ENCODE assay signal across 8 cellular contexts in genomic region chr5:172688735-172689572, GRCh38. TPM values are rescaled to one million over a fixed set of nuclear protein-coding genes. Genes with fewer than 3 reads are reported as not detected.
DNase-seq lines count a peak whose midpoint lies in the region; ATAC-seq and TF ChIP-seq lines count a peak whose summit lies in the region.

No MANE protein-coding gene starts in this region.

- H3K27ac ChIP-seq in heart right ventricle: peak overlapping the region in 9 of 10 donors; percentile 44 to 92 (median 64)

- WGBS in heart right ventricle, 2 donors: 42 to 47% methylated on average over 16 of the region's 16 CpGs

- TF ChIP-seq CTCF in GM20000 (IDR thresholded peaks at IDR 0.05; ENCODE audit: extremely low read depth, missing control alignments): no peak
- no peak for TF ChIP-seq CTCF in heart right ventricle (IDR thresholded peaks at IDR 0.05)

- H3K27me3 ChIP-seq in heart right ventricle: no peaks in the 10 kb centered on the region

- no peak overlapping the region for H3K4me3 ChIP-seq in heart right ventricle

- peaks cover 0 to 69% (median 4%) of the 10 kb centered on the region in 9 donors for H3K36me3 ChIP-seq in heart right ventricle

- no peaks in the 10 kb centered on the region for H3K9me3 ChIP-seq in heart right ventricle

- intact Hi-C loops in heart right ventricle (cut with DNase I): loop anchor here in 4 of 10 donors (2.0 to 10.0 kb wide), 4 partner anchors 42 to 134 kb away; no protein-coding TSS in a partner anchor

- TF ChIP-seq POLR2A in erythroblast (IDR thresholded peaks at IDR 0.05; ENCODE audit: low read length): no peak

- peaks cover 25 to 93% (median 78%) of the 10 kb centered on the region in 9 donors for H3K4me1 ChIP-seq in heart right ventricle

- ATAC-seq in heart right ventricle: peak; percentile 30 to 58 (median 46)
- ATAC-seq in HG03039 (IDR thresholded peaks at IDR 0.05; ENCODE audit: unreplicated experiment): no peak
- no peak for ATAC-seq in GM21447 (IDR thresholded peaks at IDR 0.05; ENCODE audit: unreplicated experiment)
- no peak for ATAC-seq in activated CD4-positive, CD25-positive, alpha-beta regulatory T cell treated with anti-CD3 and anti-CD28 coated beads, Interleukin-2, amount 50 U/mL, for 24 hours

- DNase-seq in GM20000 (ENCODE audit: low spot score): peak; percentile 74
- peak; percentile 56 for DNase-seq in activated CD4-positive, alpha-beta T cell treated with anti-CD3 and anti-CD28 coated beads for 48 hours
- DNase-seq in heart right ventricle: peak in 1 of 2 donors; percentile 53
- peak in 5 of 6 experiments; percentile 14 to 54 (median 34) for DNase-seq in stimulated activated naive CD4-positive, alpha-beta T cell (lab: John Stamatoyannopoulos, UW)
- no peak for DNase-seq in erythroblast (lab: John Stamatoyannopoulos, UW)

RNA-seq across cellular contexts. Expression of gene NEURL1B, which starts 47.9 kb away (rescaled TPM):
- total RNA-seq in heart right ventricle: 10 to 100 TPM; 14.4 to 45.8 (median 21.6) TPM
- polyA plus RNA-seq in heart right ventricle: 10 to 100 TPM; 16.7 to 29.1 TPM

Comparison
In these comparisons a context has a peak if more than half of its experiments do, and no peak if none do; other contexts are left out.
1. DNase-seq: peak in GM20000 (single experiment), activated CD4-positive, alpha-beta T cell treated with anti-CD3 and anti-CD28 coated beads for 48 hours (single experiment) and stimulated activated naive CD4-positive, alpha-beta T cell (5 of 6); none in erythroblast (0 of 2).
2. ATAC-seq: peak in heart right ventricle (8 of 8); none in HG03039 (single experiment), GM21447 (single experiment) and activated CD4-positive, CD25-positive, alpha-beta regulatory T cell treated with anti-CD3 and anti-CD28 coated beads, Interleukin-2, amount 50 U/mL, for 24 hours (0 of 2).